8 cellular contexts compared by ENCODE assay signal in genomic region chr5:55306641-55307382, GRCh38. TPM values are rescaled to one million over a fixed set of nuclear protein-coding genes. Genes with fewer than 3 reads are reported as not detected.
A peak's percentile ranks its signal among the peaks of the same experiment; 100 is the strongest.
DNase-seq lines count a peak whose midpoint lies in the region; ATAC-seq, FAIRE-seq and TF ChIP-seq lines count a peak whose summit lies in the region.

No MANE protein-coding gene starts in this region.

- BruUV-seq in GM12878 (replicated peaks; lab: Mats Ljungman, UMichigan): TSS peak; percentile 66

- CTCF ChIA-PET in GM12878 (lab: Yijun Ruan, JAX): interaction anchor here (0.7 to 2.3 kb wide), 7 partner anchors 9 to 1929 kb away, joined by 3 to 8 read pairs (median 3); no protein-coding TSS in a partner anchor

- peak overlapping the region; percentile 69 for H2AFZ ChIP-seq in GM12878 (ENCODE audit: control insufficient read depth, low read depth, low read length)

- H3K9ac ChIP-seq in GM12878 (ENCODE audit: control insufficient read depth, insufficient read depth, low read length): peak overlapping the region; percentile 90

- intact Hi-C loops in GM12878 (cut with micrococcal nuclease; ENCODE audit: unreplicated experiment) (loop anchor here (5.0 kb wide), 1 partner anchor 135 kb away; the partner anchor contains the start of gene CDC20B), lower leg skin (cut with DNase I; ENCODE audit: low total_unique reads) (no loop called here)

- DNase-seq in GM03348 (ENCODE audit: low spot score) (peak; percentile 8), GM12878 (ENCODE audit: low read depth, low spot score) (no peak), lower leg skin (ENCODE audit: low spot score in 2 of 2) (no peak), GF-D8 (lab: John Stamatoyannopoulos, UW) (no peak)
- no peak for DNase-seq in stimulated activated CD4-positive, alpha-beta T cell treated with anti-CD3 and anti-CD28 coated beads, Interleukin-1b, Interleukin-23, amount 100 ng/mL, for 48 hours

- H4K20me1 ChIP-seq in GM12878 (ENCODE audit: control insufficient read depth, insufficient read depth): no peaks in the 10 kb centered on the region

- TF ChIP-seq CTCF in GM12878 (IDR thresholded peaks at IDR 0.05 in 2 of 3, conservative IDR thresholded peaks at IDR 0.05 in 1 of 3; ENCODE audit: control insufficient read depth in 2 of 3, extremely low read depth in 1 of 3, insufficient read depth in 1 of 3, low read depth in 3 of 3, low read length in 3 of 3): no peak
- TF ChIP-seq CTCF in lower leg skin (IDR thresholded peaks at IDR 0.05): no peak

- 13% methylated on average over 12 of the region's 12 CpGs for whole genome bisulfite sequencing in GM12878 (ENCODE audit: insufficient coverage, insufficient replicate concordance, low lambda C conversion rate, missing lambda C conversion rate)
- WGBS in lower leg skin, 2 donors: 5 to 9% methylated on average over 12 of the region's 12 CpGs

- peak overlapping the region; percentile 80 for H3K27ac ChIP-seq in GM12878 (ENCODE audit: control insufficient read depth, insufficient read depth)

- no peak for TF ChIP-seq POLR2A in GM12878 (IDR thresholded peaks at IDR 0.05; ENCODE audit: low read depth, low read length)
- no peak for TF ChIP-seq POLR2A in lower leg skin (IDR thresholded peaks at IDR 0.05)

- H3K4me2 ChIP-seq in GM12878 (ENCODE audit: control insufficient read depth, insufficient read depth): peak overlapping the region; percentile 46

- POLR2A ChIA-PET in GM12878 (lab: Charles Lee): interaction anchor here (0.9 to 1.1 kb wide), 5 partner anchors 8 to 637 kb away, joined by 3 to 7 read pairs (median 3); no protein-coding TSS in a partner anchor

- H3K36me3 ChIP-seq in GM12878 (ENCODE audit: control insufficient read depth in 2 of 2, insufficient read depth in 2 of 2, low read length in 1 of 2): peaks cover 0 to 2% of the 10 kb centered on the region in 2 experiments; a peak in 1 of 4 replicates

- RAD21 ChIA-PET in GM12878 (lab: Charles Lee; ENCODE audit: unreplicated experiment): interaction anchor here (0.9 to 1.3 kb wide), 4 partner anchors 10 to 385 kb away, joined by 3 to 5 read pairs (median 4); no protein-coding TSS in a partner anchor

- SMC1A ChIA-PET in GM12878 (lab: Charles Lee; ENCODE audit: uncharacterized antibody, unreplicated experiment): interaction anchor here (0.6 to 1.5 kb wide), 4 partner anchors 10 to 86 kb away, joined by 3 to 4 read pairs (median 4); no protein-coding TSS in a partner anchor

- no peak for TF ChIP-seq EP300 in GM12878 (IDR thresholded peaks at IDR 0.05; ENCODE audit: borderline replicate concordance in 1 of 2, control insufficient read depth in 1 of 2, low read depth in 2 of 2, low read length in 2 of 2)

- FAIRE-seq in GM12878 (lab: Jason Lieb, UNC): no peak

- peak overlapping the region; percentile 85 for H3K4me3 ChIP-seq in GM12878
- H3K4me3 ChIP-seq in lower leg skin (ENCODE audit: low read depth, poor library complexity, severe bottlenecking): peak overlapping the region; percentile 77

- H3K9me3 ChIP-seq in GM12878 (replicated peaks; ENCODE audit: control insufficient read depth, insufficient read depth, low read length): peaks cover 2% of the 10 kb centered on the region; the same call in 2 of the 3 replicates

- no peaks in the 10 kb centered on the region for H3K27me3 ChIP-seq in GM12878 (replicated peaks in 1 of 2; ENCODE audit: control insufficient read depth in 2 of 2, insufficient read depth in 2 of 2, low read length in 1 of 2)

- TF ChIP-seq RAD21 in GM12878 (IDR thresholded peaks at IDR 0.05; ENCODE audit: insufficient read depth, low read depth, low read length): no peak

- ATAC-seq in HG03175 (IDR thresholded peaks at IDR 0.05; ENCODE audit: unreplicated experiment): peak; percentile 1
- ATAC-seq in GM12878: peak; percentile 7
- no peak for ATAC-seq in GM18517 (IDR thresholded peaks at IDR 0.05; ENCODE audit: unreplicated experiment)
- no peak for ATAC-seq in GM21423 (IDR thresholded peaks at IDR 0.05; ENCODE audit: unreplicated experiment)

- peaks cover 80% of the 10 kb centered on the region for H3K79me2 ChIP-seq in GM12878 (ENCODE audit: control insufficient read depth, insufficient read depth, low read length)

- H3K4me1 ChIP-seq in GM12878 (ENCODE audit: control insufficient read depth, insufficient read depth, low read length): no peaks in the 10 kb centered on the region

- in situ Hi-C loops in GM12878 (cut with MboI): loop anchor here (25.0 kb wide), 1 partner anchor 1880 kb away; no protein-coding TSS in a partner anchor

TF ChIP-seq in GM12878, 131 proteins besides CTCF, POLR2A, EP300 and RAD21:
- TF ChIP-seq CEBPB (IDR thresholded peaks at IDR 0.05; ENCODE audit: borderline replicate concordance in 1 of 2, low read depth in 2 of 2, low read length in 2 of 2) (no peak), GATAD2B (conservative IDR thresholded peaks at IDR 0.05; ENCODE audit: low read depth) (no peak), BMI1 (IDR thresholded peaks at IDR 0.05; ENCODE audit: borderline replicate concordance) (no peak), BHLHE40 (IDR thresholded peaks at IDR 0.05; ENCODE audit: borderline replicate concordance in 1 of 2, low read depth in 2 of 2, low read length in 1 of 2) (no peak), PML (IDR thresholded peaks at IDR 0.05; ENCODE audit: low read length) (no peak), STAT1 (conservative IDR thresholded peaks at IDR 0.05) (no peak), CBFB (IDR thresholded peaks at IDR 0.05; ENCODE audit: low read depth) (no peak), HDAC6 (IDR thresholded peaks at IDR 0.05; ENCODE audit: unreplicated experiment) (no peak), BACH1 (IDR thresholded peaks at IDR 0.05; ENCODE audit: borderline replicate concordance) (no peak), TCF7 (IDR thresholded peaks at IDR 0.05; ENCODE audit: borderline replicate concordance) (no peak)
TF ChIP-seq in GM12878: peak in this region for 0.

RNA-seq across cellular contexts. Expression of gene DHX29, which starts 0.7 kb away (rescaled TPM):
- 21.9 and 26.8 TPM in 2 replicates for total RNA-seq in GM12878 (2013; cell fraction: nucleolus; rRNA removed)
- total RNA-seq in GM12878 (2014; rRNA removed) (16.7 and 20.1 TPM in 2 replicates), GM12878 (2014; rRNA removed; fragmentation: Illumina TruSeq; extraction: Trizol) (23.1 and 25.9 TPM in 2 replicates), GM12878 (2021) (17.0 and 17.7 TPM in 2 replicates), lower leg skin (10 to 100 TPM; 24.2 to 27.9 (median 25.4) TPM)
- 4.9 TPM for polyA plus RNA-seq in GM12878 (2011; ENCODE audit: low read depth)
- polyA plus RNA-seq in GM12878 (2011; rRNA removed) (5.3 and 7.9 TPM in 2 replicates), GM12878 (2014; fragmentation: Illumina TruSeq; extraction: Trizol) (23.2 and 27.3 TPM in 2 replicates), GM12878 (2014; fragmentation: Nextera tagmentation; extraction: Ambion mirVana) (1 to 10 TPM; 5.8 to 9.5 TPM), GM12878 (2014; rRNA removed) (9.6 and 10.6 TPM in 2 replicates), GM12878 (2016; fragmentation: Nextera tagmentation; extraction: Ambion mirVana) (10 to 100 TPM; 39.6 to 49.1 TPM)
- polyA plus RNA-seq in GM12878 (2011; cell fraction: cytosol; rRNA removed): 2.5 and 3.2 TPM in 2 replicates
- polyA plus RNA-seq in GM12878 (2011; cell fraction: nucleus; rRNA removed): 3.8 and 6.2 TPM in 2 replicates
- 7.5 and 7.6 TPM in 2 replicates for polyA plus RNA-seq in GM12878 (2012)
- polyA minus RNA-seq in GM12878 (2011; rRNA and poly(A)+ RNA removed): 3.6 and 4.3 TPM in 2 replicates
- 3.3 and 3.9 TPM in 2 replicates for polyA minus RNA-seq in GM12878 (2011; cell fraction: cytosol; rRNA and poly(A)+ RNA removed)
- 2.9 and 4.3 TPM in 2 replicates for polyA minus RNA-seq in GM12878 (2011; cell fraction: nucleus; rRNA and poly(A)+ RNA removed)

RNA-seq across cellular contexts. Expression of gene MTREX, which starts 1.0 kb away (rescaled TPM):
- total RNA-seq in GM12878 (2013; cell fraction: nucleolus; rRNA removed): 180 and 188 TPM in 2 replicates
- total RNA-seq in GM12878 (2014; rRNA removed): 43.0 and 75.1 TPM in 2 replicates
- 102 TPM in 2 replicates for total RNA-seq in GM12878 (2014; rRNA removed; fragmentation: Illumina TruSeq; extraction: Trizol)
- 66.2 and 74.0 TPM in 2 replicates for total RNA-seq in GM12878 (2021)
- 17.7 TPM for polyA plus RNA-seq in GM12878 (2011; ENCODE audit: low read depth)
- polyA plus RNA-seq in GM12878 (2011; rRNA removed): 62.9 and 139 TPM in 2 replicates
- 13.6 and 14.2 TPM in 2 replicates for polyA plus RNA-seq in GM12878 (2011; cell fraction: cytosol; rRNA removed)
- 29.1 and 52.2 TPM in 2 replicates for polyA plus RNA-seq in GM12878 (2011; cell fraction: nucleus; rRNA removed)
- 22.9 and 34.2 TPM in 2 replicates for polyA plus RNA-seq in GM12878 (2012)
- 67.9 and 68.9 TPM in 2 replicates for polyA plus RNA-seq in GM12878 (2014; fragmentation: Illumina TruSeq; extraction: Trizol)
- 10 to 100 TPM; 20.1 to 26.1 TPM for polyA plus RNA-seq in GM12878 (2014; fragmentation: Nextera tagmentation; extraction: Ambion mirVana)
- polyA plus RNA-seq in GM12878 (2014; rRNA removed): 38.8 and 51.3 TPM in 2 replicates
- polyA plus RNA-seq in GM12878 (2016; fragmentation: Nextera tagmentation; extraction: Ambion mirVana): 10 to 100 TPM; 38.7 to 46.6 TPM
- polyA minus RNA-seq in GM12878 (2011; rRNA and poly(A)+ RNA removed): 35.3 and 66.1 TPM in 2 replicates
- polyA minus RNA-seq in GM12878 (2011; cell fraction: cytosol; rRNA and poly(A)+ RNA removed): 28.3 and 39.7 TPM in 2 replicates
- polyA minus RNA-seq in GM12878 (2011; cell fraction: nucleus; rRNA and poly(A)+ RNA removed): 35.5 and 61.2 TPM in 2 replicates
- 10 to 100 TPM; 50.7 to 68.3 (median 64.1) TPM for total RNA-seq in lower leg skin

Comparison
In these comparisons a context has a peak if more than half of its experiments do, and no peak if none do; other contexts are left out.
1. ATAC-seq: peak in HG03175 (single experiment) and GM12878 (single experiment); none in GM18517 (single experiment) and GM21423 (single experiment).